In the genomic region with DNA sequence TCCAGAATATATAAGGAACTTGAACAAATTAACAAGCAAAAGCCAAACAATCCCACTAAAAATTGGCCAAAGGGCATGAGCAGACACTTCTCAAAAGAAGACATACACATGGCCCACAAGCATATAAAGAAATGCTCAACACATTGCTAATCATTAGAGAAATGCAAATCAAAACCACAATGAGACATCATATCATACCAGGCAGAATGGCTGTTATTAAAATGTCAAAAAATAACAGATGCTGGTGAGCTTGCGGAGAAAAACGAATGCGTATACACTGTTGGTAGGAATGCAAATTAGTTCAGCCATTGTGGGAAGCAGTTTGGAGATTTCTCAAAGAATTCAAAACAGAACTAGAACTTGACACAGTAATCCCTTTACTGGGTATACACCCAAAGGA, we compare ENCODE assay signal across 31 cellular contexts.
"Had no signal": no experiment of that assay in that cellular context is flagged by ENCODE, and none has a peak within 500 bp of the region (broad histone marks: within the 10 kb centered on the region; RNA-seq: fewer than 3 reads in every experiment).

No MANE protein-coding gene starts in this region.

- H3K27me3 ChIP-seq: brain microvascular endothelial cell, esophagus muscularis mucosa, gastrocnemius medialis, heart left ventricle had no signal

- H3K4me1 Mint-ChIP-seq: activated CD4-positive, alpha-beta T cell treated with anti-CD3 and anti-CD28 coated beads for 36 hours; activated CD4-positive, alpha-beta T cell treated with anti-CD3 and anti-CD28 coated beads, Interleukin-2, amount 10 ng/mL, durations not matched to agents 24 days and 14 days; activated CD8-positive, alpha-beta memory T cell treated with anti-CD3 and anti-CD28 coated beads, Interleukin-2, amount 10 ng/mL, durations not matched to agents 7 days and 5 days; central memory CD8-positive, alpha-beta T cell had no signal

- H3K27ac Mint-ChIP-seq: activated CD4-positive, alpha-beta memory T cell treated with anti-CD3 and anti-CD28 coated beads for 36 hours; activated CD4-positive, alpha-beta T cell treated with anti-CD3 and anti-CD28 coated beads for 36 hours; activated CD4-positive, alpha-beta T cell treated with anti-CD3 and anti-CD28 coated beads, Interleukin-2, amount 10 ng/mL, durations not matched to agents 24 days and 14 days; activated CD8-positive, alpha-beta memory T cell treated with anti-CD3 and anti-CD28 coated beads, Interleukin-2, amount 10 ng/mL, durations not matched to agents 7 days and 5 days; activated CD8-positive, alpha-beta T cell treated with anti-CD3 and anti-CD28 coated beads, Interleukin-2, amount 10 ng/mL, durations not matched to agents 7 days and 5 days; activated naive CD4-positive, alpha-beta T cell treated with anti-CD3 and anti-CD28 coated beads for 36 hours; activated naive CD4-positive, alpha-beta T cell treated with anti-CD3 and anti-CD28 coated beads, Interleukin-2, amount 50 U/mL, for 72 hours; activated naive CD8-positive, alpha-beta T cell treated with anti-CD3 and anti-CD28 coated beads, Interleukin-2, amount 10 ng/mL, durations not matched to agents 7 days and 5 days; activated T-helper 1 cell treated with anti-CD3 and anti-CD28 coated beads, Interleukin-12 subunit alpha, Interleukin-12 subunit beta, Interleukin-2, Interleukin-4 antibody, amounts not matched to agents 30 ng/mL and 10 ng/mL and 1 ng/mL, durations not matched to agents 14 hours and 24 hours and 36 hours; activated T-helper 2 cell treated with anti-CD3 and anti-CD28 coated beads, Interferon-gamma antibody, Interleukin-2, Interleukin-4, amounts not matched to agents 10 μg/mL and 5 μg/mL and 100 μg/mL, durations not matched to agents 14 hours and 24 hours and 36 hours; effector memory CD8-positive, alpha-beta T cell had no signal

- DNase-seq: activated CD4-positive, alpha-beta memory T cell treated with anti-CD3 and anti-CD28 coated beads for 36 hours; activated CD4-positive, alpha-beta T cell treated with anti-CD3 and anti-CD28 coated beads for 36 hours; activated CD4-positive, alpha-beta T cell treated with anti-CD3 and anti-CD28 coated beads, Interleukin-2, amount 10 ng/mL, durations not matched to agents 24 days and 14 days; activated CD4-positive, CD25-positive, alpha-beta regulatory T cell; activated CD4-positive, CD25-positive, alpha-beta regulatory T cell treated with anti-CD3 and anti-CD28 coated beads, Interleukin-2, amount 50 U/mL, for 72 hours; activated CD8-positive, alpha-beta memory T cell treated with anti-CD3 and anti-CD28 coated beads, Interleukin-2, amount 10 ng/mL, durations not matched to agents 7 days and 5 days; activated CD8-positive, alpha-beta memory T cell treated with anti-CD3 and anti-CD28 coated beads, Interleukin-2, amount 50 U/mL, for 4 hours; activated CD8-positive, alpha-beta T cell treated with anti-CD3 and anti-CD28 coated beads, Interleukin-2, amount 10 ng/mL, durations not matched to agents 7 days and 5 days; activated effector memory CD4-positive, alpha-beta T cell treated with anti-CD3 and anti-CD28 coated beads, Interleukin-2, amount 50 U/mL, for 16 hours; activated naive CD4-positive, alpha-beta T cell treated with anti-CD3 and anti-CD28 coated beads for 36 hours; activated naive CD8-positive, alpha-beta T cell treated with anti-CD3 and anti-CD28 coated beads, Interleukin-2, amount 10 ng/mL, durations not matched to agents 7 days and 5 days; activated T-cell treated with anti-CD3 and anti-CD28 coated beads, Interleukin-2, amount 50 U/mL, for 1 hour; activated T-cell treated with anti-CD3 and anti-CD28 coated beads, Interleukin-2, amount 50 U/mL, for 48 hours; brain microvascular endothelial cell; cortex of kidney; dermis blood vessel endothelial cell; effector CD4-positive, alpha-beta T cell; effector memory CD8-positive, alpha-beta T cell; erythroblast; gastrocnemius medialis; glutamatergic neuron; heart left ventricle; hypothalamus; T-helper 2 cell had no signal

- H3K4me1 ChIP-seq: esophagus muscularis mucosa, gastrocnemius medialis, heart left ventricle had no signal

- H3K36me3 Mint-ChIP-seq: activated CD4-positive, alpha-beta memory T cell treated with anti-CD3 and anti-CD28 coated beads for 36 hours; activated CD8-positive, alpha-beta memory T cell treated with anti-CD3 and anti-CD28 coated beads, Interleukin-2, amount 10 ng/mL, durations not matched to agents 7 days and 5 days; activated naive CD4-positive, alpha-beta T cell treated with anti-CD3 and anti-CD28 coated beads, Interleukin-2, amount 50 U/mL, for 72 hours; activated naive CD8-positive, alpha-beta T cell treated with anti-CD3 and anti-CD28 coated beads, Interleukin-2, amount 10 ng/mL, durations not matched to agents 7 days and 5 days had no signal

- H3K36me3 ChIP-seq: brain microvascular endothelial cell, esophagus muscularis mucosa, gastrocnemius medialis, heart left ventricle had no signal

- FAIRE-seq: astrocyte, bronchial epithelial cell had no signal

- H3K27me3 Mint-ChIP-seq: activated CD4-positive, alpha-beta T cell treated with anti-CD3 and anti-CD28 coated beads, Interleukin-2, amount 10 ng/mL, durations not matched to agents 24 days and 14 days; activated CD8-positive, alpha-beta memory T cell treated with anti-CD3 and anti-CD28 coated beads, Interleukin-2, amount 10 ng/mL, durations not matched to agents 7 days and 5 days had no signal

- H3K4me3 Mint-ChIP-seq: activated CD4-positive, alpha-beta memory T cell treated with anti-CD3 and anti-CD28 coated beads for 36 hours; activated CD4-positive, alpha-beta T cell treated with anti-CD3 and anti-CD28 coated beads for 36 hours; activated CD4-positive, alpha-beta T cell treated with anti-CD3 and anti-CD28 coated beads, Interleukin-2, amount 10 ng/mL, durations not matched to agents 24 days and 14 days; activated CD8-positive, alpha-beta memory T cell treated with anti-CD3 and anti-CD28 coated beads, Interleukin-2, amount 10 ng/mL, durations not matched to agents 7 days and 5 days; activated CD8-positive, alpha-beta T cell treated with anti-CD3 and anti-CD28 coated beads, Interleukin-2, amount 10 ng/mL, durations not matched to agents 7 days and 5 days; activated naive CD4-positive, alpha-beta T cell treated with anti-CD3 and anti-CD28 coated beads for 36 hours; activated naive CD8-positive, alpha-beta T cell treated with anti-CD3 and anti-CD28 coated beads, Interleukin-2, amount 10 ng/mL, durations not matched to agents 7 days and 5 days; activated T-helper 1 cell treated with anti-CD3 and anti-CD28 coated beads, Interleukin-12 subunit alpha, Interleukin-12 subunit beta, Interleukin-2, Interleukin-4 antibody, amounts not matched to agents 30 ng/mL and 10 ng/mL and 1 ng/mL, durations not matched to agents 14 hours and 24 hours and 36 hours; central memory CD8-positive, alpha-beta T cell; effector memory CD8-positive, alpha-beta T cell had no signal

- ATAC-seq: activated CD4-positive, alpha-beta T cell treated with anti-CD3 and anti-CD28 coated beads for 36 hours; activated CD8-positive, alpha-beta memory T cell treated with anti-CD3 and anti-CD28 coated beads, Interleukin-2, amount 10 ng/mL, durations not matched to agents 7 days and 5 days; activated CD8-positive, alpha-beta T cell treated with anti-CD3 and anti-CD28 coated beads, Interleukin-2, amount 10 ng/mL, durations not matched to agents 7 days and 5 days; activated naive CD4-positive, alpha-beta T cell treated with anti-CD3 and anti-CD28 coated beads, Interleukin-2, amount 50 U/mL, for 72 hours; effector memory CD8-positive, alpha-beta T cell; gastrocnemius medialis; heart left ventricle had no signal

- H3K9me3 ChIP-seq: gastrocnemius medialis had no signal

- H3K9me3 Mint-ChIP-seq: activated CD4-positive, alpha-beta memory T cell treated with anti-CD3 and anti-CD28 coated beads for 36 hours; activated CD4-positive, alpha-beta T cell treated with anti-CD3 and anti-CD28 coated beads, Interleukin-2, amount 10 ng/mL, durations not matched to agents 24 days and 14 days; activated naive CD4-positive, alpha-beta T cell treated with anti-CD3 and anti-CD28 coated beads for 36 hours; activated naive CD8-positive, alpha-beta T cell treated with anti-CD3 and anti-CD28 coated beads, Interleukin-2, amount 10 ng/mL, durations not matched to agents 7 days and 5 days; activated T-helper 1 cell treated with anti-CD3 and anti-CD28 coated beads, Interleukin-12 subunit alpha, Interleukin-12 subunit beta, Interleukin-2, Interleukin-4 antibody, amounts not matched to agents 30 ng/mL and 10 ng/mL and 1 ng/mL, durations not matched to agents 14 hours and 24 hours and 36 hours; activated T-helper 2 cell treated with anti-CD3 and anti-CD28 coated beads, Interferon-gamma antibody, Interleukin-2, Interleukin-4, amounts not matched to agents 10 μg/mL and 5 μg/mL and 100 μg/mL, durations not matched to agents 14 hours and 24 hours and 36 hours; effector memory CD8-positive, alpha-beta T cell had no signal

- H3K4me3 ChIP-seq: esophagus muscularis mucosa, gastrocnemius medialis, heart left ventricle had no signal

- H3K27ac ChIP-seq: brain microvascular endothelial cell, esophagus muscularis mucosa, gastrocnemius medialis, heart left ventricle had no signal
